ENCODE assay signal across 8 cellular contexts in genomic region chr22:16177287-16177686, GRCh38.
A peak's percentile ranks its signal among the peaks of the same experiment; 100 is the strongest.
DNase-seq lines count a peak whose midpoint lies in the region.

No MANE protein-coding gene starts in this region.

- peak; percentile 3 for DNase-seq in Ammon's horn (ENCODE audit: low spot score)
- peak; percentile 28 for DNase-seq in globus pallidus (ENCODE audit: low spot score)
- peak; percentile 8 for DNase-seq in inferior parietal cortex (ENCODE audit: extremely low spot score)
- peak; percentile 2 for DNase-seq in medulla oblongata (ENCODE audit: extremely low spot score)
- DNase-seq in midbrain (lab: John Stamatoyannopoulos, UW): peak; percentile 9
- peak; percentile 53 for DNase-seq in pons (ENCODE audit: low spot score)
- DNase-seq in putamen (ENCODE audit: low spot score): peak; percentile 4
- DNase-seq in superior temporal gyrus (ENCODE audit: extremely low spot score): peak; percentile 54

Comparison
In these comparisons a context has a peak if more than half of its experiments do, and no peak if none do; other contexts are left out.
1. Peak in every context shown above with its lines: DNase-seq.
2. DNase-seq: peak in every context shown above with its lines; median percentile 54 in superior temporal gyrus; 53 in pons; 28 in globus pallidus; 9 in midbrain; 8 in inferior parietal cortex; 4 in putamen; 3 in Ammon's horn; 2 in medulla oblongata.